ENCODE assay signal across 7 cellular contexts in the genomic region with DNA sequence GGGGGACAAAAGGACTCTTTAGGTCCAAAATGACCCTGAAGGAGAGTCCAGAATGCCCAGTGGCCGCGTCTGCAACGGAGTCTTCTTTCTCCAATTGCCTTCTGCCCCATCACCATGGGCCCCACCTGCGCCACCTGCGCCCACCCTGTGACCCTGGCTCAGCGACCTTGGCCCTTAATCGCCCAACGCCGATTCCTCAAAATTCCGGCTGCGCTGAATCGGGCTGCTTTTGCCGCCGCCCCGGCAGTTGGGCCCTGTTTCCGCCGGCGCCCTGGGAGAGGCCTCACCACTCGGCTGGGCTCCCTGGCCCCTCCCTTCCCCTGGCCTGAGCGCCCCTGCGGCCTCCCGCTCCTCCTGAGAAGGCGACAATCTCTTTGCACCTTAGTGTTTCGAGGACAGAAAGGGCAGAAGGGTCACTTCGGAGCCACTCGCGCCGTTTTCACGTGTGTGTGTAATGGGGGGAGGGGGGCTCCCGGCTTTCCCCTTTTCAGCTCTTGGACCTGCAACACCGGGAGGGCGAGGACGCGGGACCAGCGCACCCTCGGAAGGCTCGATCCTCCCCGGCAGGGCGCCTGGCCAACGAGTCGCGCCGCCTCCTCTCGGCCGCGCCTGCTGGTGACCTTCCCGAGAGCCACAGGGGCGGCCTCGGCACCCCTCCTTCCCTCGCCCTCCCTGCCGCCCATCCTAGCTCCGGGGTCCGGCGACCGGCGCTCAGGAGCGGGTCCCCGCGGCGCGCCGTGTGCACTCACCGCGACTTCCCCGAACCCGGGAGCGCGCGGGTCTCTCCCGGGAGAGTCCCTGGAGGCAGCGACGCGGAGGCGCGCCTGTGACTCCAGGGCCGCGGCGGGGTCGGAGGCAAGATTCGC. TPM values are rescaled to one million over a fixed set of nuclear protein-coding genes. Genes with fewer than 3 reads are reported as not detected.
A peak's percentile ranks its signal among the peaks of the same experiment; 100 is the strongest.
DNase-seq lines count a peak whose midpoint lies in the region; ATAC-seq, FAIRE-seq and TF ChIP-seq lines count a peak whose summit lies in the region.

No MANE protein-coding gene starts in this region.

- no peaks in the 10 kb centered on the region; the same call in 1 of the 2 replicates for H3K36me3 ChIP-seq in HAP-1 (replicated peaks)
- peaks cover 13% of the 10 kb centered on the region for H3K36me3 ChIP-seq in PC-3 (ENCODE audit: low read depth, low read length)
- no peaks in the 10 kb centered on the region for H3K36me3 ChIP-seq in small intestine (ENCODE audit: control insufficient read depth in 2 of 2, insufficient read depth in 2 of 2, low read length in 2 of 2)
- H3K36me3 ChIP-seq in adrenal gland (replicated peaks in 1 of 2): no peaks in the 10 kb centered on the region

- H3K27ac ChIP-seq in PC-3 (ENCODE audit: low read length): peak overlapping the region; percentile 84
- H3K27ac ChIP-seq in skin epidermis: no peak overlapping the region
- H3K27ac ChIP-seq in small intestine (ENCODE audit: low read depth in 1 of 2, low read length in 1 of 2): no peak overlapping the region
- H3K27ac ChIP-seq in adrenal gland: no peak overlapping the region

- H3K9ac ChIP-seq in PC-3 (ENCODE audit: low read length): peak overlapping the region; percentile 96

- no peak for FAIRE-seq in small intestine (lab: Jason Lieb, UNC)

- CTCF ChIA-PET in PC-3 (lab: Charles Lee): no interaction called here

- H3K9me3 ChIP-seq in HAP-1 (peaks cover 8% of the 10 kb centered on the region; the same call in 1 of the 2 replicates), PC-3 (ENCODE audit: low read length) (no peaks in the 10 kb centered on the region), small intestine (ENCODE audit: control insufficient read depth, low read depth) (no peaks in the 10 kb centered on the region), adrenal gland (replicated peaks in 1 of 3) (no peaks in the 10 kb centered on the region)

- peak; percentile 58 for ATAC-seq in PC-3
- peak; percentile 27 for ATAC-seq in left ventricle myocardium superior

- peaks cover 71% of the 10 kb centered on the region for H3K79me2 ChIP-seq in PC-3 (ENCODE audit: low read length)

- WGBS in small intestine, 3 donors: 1% methylated on average over 54 to 80 of the region's 80 CpGs
- 0 to 7% (median 2%) methylated on average over 1 to 80 of the region's 80 CpGs for WGBS in adrenal gland, 4 donors

- BruUV-seq in PC-3 (replicated peaks; lab: Mats Ljungman, UMichigan): TSS peak; percentile 4

- no peaks in the 10 kb centered on the region for H3K27me3 ChIP-seq in HAP-1 (ENCODE audit: low read depth)
- no peaks in the 10 kb centered on the region for H3K27me3 ChIP-seq in PC-3 (ENCODE audit: low read length)
- peaks cover 31 to 81% of the 10 kb centered on the region in 2 donors for H3K27me3 ChIP-seq in small intestine (ENCODE audit: control insufficient read depth in 2 of 2, insufficient read depth in 2 of 2, low read length in 2 of 2)
- peaks cover 100% of the 10 kb centered on the region for H3K27me3 ChIP-seq in adrenal gland

- H3F3A ChIP-seq in PC-3 (ENCODE audit: low read length, unreplicated experiment): no peaks in the 10 kb centered on the region

- H3K4me2 ChIP-seq in PC-3 (ENCODE audit: low read length): peak overlapping the region; percentile 89

- peak overlapping the region; percentile 55 for H3K4me3 ChIP-seq in HAP-1
- peak overlapping the region; percentile 95 for H3K4me3 ChIP-seq in PC-3 (ENCODE audit: low read length)
- H3K4me3 ChIP-seq in skin epidermis: peak overlapping the region; percentile 7 to 39 (median 30)
- H3K4me3 ChIP-seq in small intestine (ENCODE audit: low read depth in 1 of 2, low read length in 2 of 2): peak overlapping the region in 1 of 2 donors; percentile 28
- H3K4me3 ChIP-seq in adrenal gland: peak overlapping the region in 2 of 4 donors; percentile 32 to 51

- peak overlapping the region; percentile 91 for H2AFZ ChIP-seq in PC-3 (ENCODE audit: low read length)

- intact Hi-C loops in PC-3 (cut with micrococcal nuclease) (loop anchor here (1.0 kb wide), 3 partner anchors 22 to 111 kb away; no protein-coding TSS in a partner anchor), left ventricle myocardium superior (cut with micrococcal nuclease) (no loop called here), adrenal gland (cut with DNase I) (no loop called here)

- peaks cover 33% of the 10 kb centered on the region for H4K20me1 ChIP-seq in PC-3 (ENCODE audit: low read length)

- no peak for TF ChIP-seq CTCF in PC-3 (conservative IDR thresholded peaks at IDR 0.05; ENCODE audit: low read depth, low read length)
- TF ChIP-seq CTCF in adrenal gland (IDR thresholded peaks at IDR 0.05): no peak

- peaks cover 3% of the 10 kb centered on the region for H3K4me1 ChIP-seq in HAP-1
- H3K4me1 ChIP-seq in PC-3 (ENCODE audit: insufficient read depth, low read length): peaks cover 18% of the 10 kb centered on the region
- H3K4me1 ChIP-seq in small intestine (ENCODE audit: control insufficient read depth in 2 of 2, insufficient read depth in 1 of 2, low read depth in 1 of 2, low read length in 1 of 2): peaks cover 4 to 5% of the 10 kb centered on the region in 2 donors
- H3K4me1 ChIP-seq in adrenal gland (replicated peaks in 1 of 2): peaks cover 14 to 25% of the 10 kb centered on the region in 2 donors

- in situ Hi-C loops in HAP-1 (cut with MboI; ENCODE audit: low sequenced_read_pairs): no loop called here

- POLR2A ChIA-PET in PC-3 (lab: Charles Lee; ENCODE audit: unreplicated experiment): no interaction called here

- TF ChIP-seq POLR2A in adrenal gland (IDR thresholded peaks at IDR 0.05): no peak

- H3K9me2 ChIP-seq in PC-3 (replicated peaks; ENCODE audit: low read length): no peaks in the 10 kb centered on the region

- DNase-seq in HAP-1 (ENCODE audit: low spot score in 2 of 2) (peak; percentile 28 to 72), PC-3 (peak; percentile 73), left ventricle myocardium superior (no peak), NCI-H1417 treated with DMSO at 0.1 percent for 48 hours (lab: John Stamatoyannopoulos, UW) (no peak), small intestine (no peak), adrenal gland (no peak)

RNA-seq across cellular contexts. Expression of gene SIM2, which starts 0.5 kb away (rescaled TPM):
- total RNA-seq in PC-3 (2014; rRNA removed) (71.2 and 104 TPM in 2 replicates), left ventricle myocardium superior (not detected), adrenal gland (under 1 TPM in 4 of 8 donors, not detected in 4; 0.08 to 0.55 (median 0.33) TPM)
- polyA plus RNA-seq in small intestine (under 1 TPM in 1 of 3 donors, not detected in 2; 0.04 TPM), adrenal gland (under 1 TPM; 0.03 to 0.15 (median 0.08) TPM)

Comparison
In these comparisons a context has a peak if more than half of its experiments do, and no peak if none do; other contexts are left out.
1. DNase-seq: peak in HAP-1 (2 of 2) and PC-3 (single experiment); none in left ventricle myocardium superior (single experiment), NCI-H1417 treated with DMSO at 0.1 percent for 48 hours (single experiment), small intestine (single experiment) and adrenal gland (0 of 7).
2. RNA of gene SIM2, which starts 0.5 kb away (total RNA-seq): 71.2 to 104 TPM in PC-3; 0.08 to 0.55 TPM in adrenal gland and not detected in left ventricle myocardium superior (single experiment); every median in the first group is over 10 times any median in the second.